Comparison of ENCODE assay signal across 1 cellular context in genomic region chr6:26233608-26234420, GRCh38.
TF ChIP-seq lines count a peak whose summit lies in the region.

No MANE protein-coding gene starts in this region.

TF ChIP-seq in K562, 482 proteins besides CTCF, POLR2A, EP300 and RAD21 (continued from another document and continues in another):
- TF ChIP-seq RERE (CRISPR knock-in tag; IDR thresholded peaks at IDR 0.05; ENCODE audit: borderline replicate concordance) (no peak), GTF2F1 (IDR thresholded peaks at IDR 0.05; ENCODE audit: low read depth, low read length) (peak; percentile 4; the same call in 1 of the 2 replicates), BACH1 (tag; IDR thresholded peaks at IDR 0.05) (peak; percentile 68), ZNF584 (CRISPR knock-in tag; IDR thresholded peaks at IDR 0.05; ENCODE audit: low read depth) (no peak), ELF4 (CRISPR knock-in tag; IDR thresholded peaks at IDR 0.05) (0 out of 2 replicates have a peak, but pooled peaks have one; percentile 51), SAP30 (IDR thresholded peaks at IDR 0.05; ENCODE audit: borderline replicate concordance, insufficient read depth, low read depth, low read length, poor library complexity, severe bottlenecking) (peak; percentile 75), MITF (IDR thresholded peaks at IDR 0.05) (no peak), NFYB (IDR thresholded peaks at IDR 0.05; ENCODE audit: extremely low read depth, insufficient read length) (peak; percentile 65), GTF2B (IDR thresholded peaks at IDR 0.05; ENCODE audit: extremely low read depth, insufficient read length) (no peak), PTRF (tag; IDR thresholded peaks at IDR 0.05) (no peak), MYC (IDR thresholded peaks at IDR 0.05; ENCODE audit: low read depth, low read length) (no peak; the same call in 1 of the 2 replicates), MYC (CRISPR knock-in tag; IDR thresholded peaks at IDR 0.05; ENCODE audit: borderline replicate concordance, low read depth) (no peak), SAFB2 (IDR thresholded peaks at IDR 0.05; ENCODE audit: borderline replicate concordance, low read depth, low read length, severe bottlenecking) (no peak), NR4A1 (CRISPR knock-in tag; IDR thresholded peaks at IDR 0.05) (no peak), NR4A1 (tag; IDR thresholded peaks at IDR 0.05) (no peak), SRSF7 (optimal IDR thresholded peaks at IDR 0.05; ENCODE audit: low read depth, low read length) (no peak), MGA (IDR thresholded peaks at IDR 0.05) (peak; percentile 76), FOXP4 (CRISPR knock-in tag; IDR thresholded peaks at IDR 0.05; ENCODE audit: borderline replicate concordance) (no peak), DLX4 (CRISPR knock-in tag; IDR thresholded peaks at IDR 0.05) (0 out of 2 replicates have a peak, but pooled peaks have one; percentile 24), ESRRA (IDR thresholded peaks at IDR 0.05; ENCODE audit: borderline replicate concordance, low read depth) (no peak), KDM4B (IDR thresholded peaks at IDR 0.05; ENCODE audit: borderline replicate concordance in 2 of 2, low read depth in 1 of 2) (no peak), ZNF140 (CRISPR knock-in tag; IDR thresholded peaks at IDR 0.05) (no peak), ARID1B (IDR thresholded peaks at IDR 0.05) (no peak), L3MBTL2 (IDR thresholded peaks at IDR 0.05) (peak; percentile 77; the same call in 1 of the 2 replicates), PRMT5 (CRISPR knock-in tag; IDR thresholded peaks at IDR 0.05) (no peak; the same call in 1 of the 2 replicates), DPF2 (IDR thresholded peaks at IDR 0.05) (no peak), KLF10 (CRISPR knock-in tag; IDR thresholded peaks at IDR 0.05) (peak; percentile 59; the same call in 1 of the 2 replicates), FOXP1 (CRISPR knock-in tag; IDR thresholded peaks at IDR 0.05) (peak; percentile 60), BHLHE40 (IDR thresholded peaks at IDR 0.05; ENCODE audit: low read length) (0 out of 2 replicates have a peak, but pooled peaks have one; percentile 12), ZNF24 (IDR thresholded peaks at IDR 0.05) (no peak), ZNF431 (CRISPR knock-in tag; IDR thresholded peaks at IDR 0.05) (no peak), ZNF395 (CRISPR knock-in tag; IDR thresholded peaks at IDR 0.05) (0 out of 2 replicates have a peak, but pooled peaks have one; percentile 12), ZNF41 (CRISPR knock-in tag; conservative IDR thresholded peaks at IDR 0.05) (no peak), MCM2 (IDR thresholded peaks at IDR 0.05; ENCODE audit: low read depth) (no peak)
